ENCODE assay signal across 9 cellular contexts in genomic region chr20:64062276-64062595, GRCh38. TPM values are rescaled to one million over a fixed set of nuclear protein-coding genes. Genes with fewer than 3 reads are reported as not detected.
DNase-seq lines count a peak whose midpoint lies in the region; ATAC-seq and TF ChIP-seq lines count a peak whose summit lies in the region.
"Had no signal": no experiment of that assay in that cellular context is flagged by ENCODE, and none has a peak within 500 bp of the region (broad histone marks: within the 10 kb centered on the region; RNA-seq: fewer than 3 reads in every experiment).

No MANE protein-coding gene starts in this region.

- peaks cover 47% of the 10 kb centered on the region for H3K4me1 Mint-ChIP-seq in activated naive CD4-positive, alpha-beta T cell treated with anti-CD3 and anti-CD28 coated beads, Interleukin-2, amount 50 U/mL, for 24 hours

- H3K4ac ChIP-seq in mesenchymal stem cell (ENCODE audit: low read depth in 1 of 2, low read length in 2 of 2) = peak overlapping the region; percentile 76 to 88

- H3K27ac ChIP-seq in breast epithelium = peak overlapping the region; percentile 84 to 93
- H3K27ac ChIP-seq in mesenchymal stem cell (ENCODE audit: low read length, poor library complexity, severe bottlenecking) = no peak overlapping the region
- H3K27ac ChIP-seq in transverse colon = peak overlapping the region; percentile 76 to 88 (median 78)

- no peak for DNase-seq in activated naive CD4-positive, alpha-beta T cell treated with Interleukin-2 at 50 U/mL for 16 hours
- DNase-seq in breast epithelium (ENCODE audit: low spot score in 2 of 2) (no peak), mesenchymal stem cell (no peak), transverse colon (no peak), NCI-H2171 (lab: John Stamatoyannopoulos, UW) (no peak)

- no peaks in the 10 kb centered on the region for H3K9me3 Mint-ChIP-seq in activated naive CD4-positive, alpha-beta T cell treated with anti-CD3 and anti-CD28 coated beads, Interleukin-2, amount 50 U/mL, for 24 hours

- peak overlapping the region; percentile 93 for H3K9ac ChIP-seq in mesenchymal stem cell (ENCODE audit: low read length)

- no peak overlapping the region for H3K23ac ChIP-seq in mesenchymal stem cell (ENCODE audit: low read length in 2 of 2)

- H2BK5ac ChIP-seq in mesenchymal stem cell (ENCODE audit: low read depth, low read length, poor library complexity, severe bottlenecking) = no peak overlapping the region

- no peaks in the 10 kb centered on the region for H3K27me3 Mint-ChIP-seq in activated naive CD4-positive, alpha-beta T cell treated with anti-CD3 and anti-CD28 coated beads, Interleukin-2, amount 50 U/mL, for 24 hours

- H3K36me3 Mint-ChIP-seq in activated naive CD4-positive, alpha-beta T cell treated with anti-CD3 and anti-CD28 coated beads, Interleukin-2, amount 50 U/mL, for 24 hours = no peaks in the 10 kb centered on the region

- no peak overlapping the region for H2BK12ac ChIP-seq in mesenchymal stem cell (ENCODE audit: low read length in 2 of 2)

- TF ChIP-seq EP300 in transverse colon (IDR thresholded peaks at IDR 0.05; ENCODE audit: low read depth) = no peak

- H3K4me2 ChIP-seq in mesenchymal stem cell (ENCODE audit: low read length, poor library complexity, severe bottlenecking) = peak overlapping the region; percentile 74

- H3K27ac Mint-ChIP-seq in activated naive CD4-positive, alpha-beta T cell treated with anti-CD3 and anti-CD28 coated beads, Interleukin-2, amount 50 U/mL, for 24 hours = peak overlapping the region; percentile 23

- H3K4me3 Mint-ChIP-seq in activated naive CD4-positive, alpha-beta T cell treated with anti-CD3 and anti-CD28 coated beads, Interleukin-2, amount 50 U/mL, for 24 hours = no peak overlapping the region

- peak overlapping the region; percentile 99 for H4K8ac ChIP-seq in mesenchymal stem cell (ENCODE audit: low read length)

- no peak for TF ChIP-seq CTCF in breast epithelium (IDR thresholded peaks at IDR 0.05)
- TF ChIP-seq CTCF in transverse colon (IDR thresholded peaks at IDR 0.05) = no peak

- H3K36me3 ChIP-seq in breast epithelium (no peaks in the 10 kb centered on the region), mesenchymal stem cell (ENCODE audit: control insufficient read depth in 1 of 2, insufficient read depth in 2 of 2, low read depth in 1 of 2, low read length in 2 of 2) (peaks cover 0 to 5% of the 10 kb centered on the region in 2 experiments), transverse colon (no peaks in the 10 kb centered on the region)

- peak overlapping the region; percentile 89 to 90 for H3K18ac ChIP-seq in mesenchymal stem cell (ENCODE audit: low read depth in 1 of 2, low read length in 2 of 2)

- H3K79me1 ChIP-seq in mesenchymal stem cell (replicated peaks; ENCODE audit: low read length, poor library complexity, severe bottlenecking) = peaks cover 11% of the 10 kb centered on the region

- H3K4me3 ChIP-seq in breast epithelium (peak overlapping the region; percentile 89 to 100 (median 92)), mesenchymal stem cell (ENCODE audit: insufficient read depth in 1 of 2, low read depth in 1 of 2, low read length in 2 of 2) (peak overlapping the region; percentile 54 to 91), transverse colon (peak overlapping the region in 3 of 4 donors; percentile 60 to 73 (median 71))

- H2AK5ac ChIP-seq in mesenchymal stem cell (ENCODE audit: low read length, severe bottlenecking) = peak overlapping the region; percentile 65

- H2AFZ ChIP-seq in mesenchymal stem cell (ENCODE audit: low read depth, low read length) = peak overlapping the region; percentile 19

- TF ChIP-seq POLR2A in breast epithelium (IDR thresholded peaks at IDR 0.05) (no peak), transverse colon (IDR thresholded peaks at IDR 0.05) (no peak)

- WGBS in mesenchymal stem cell = 67% methylated on average over 5 of the region's 5 CpGs
- WGBS in transverse colon (ENCODE audit: low coverage in 1 of 2), 2 donors = 78% methylated on average over 4 of the region's 5 CpGs; no CpG with 5 or more reads in 1 of the 2 donors

- no peak overlapping the region for H2BK120ac ChIP-seq in mesenchymal stem cell (ENCODE audit: low read depth, low read length)

- peaks cover 0 to 4% of the 10 kb centered on the region in 2 donors for H3K27me3 ChIP-seq in breast epithelium
- H3K27me3 ChIP-seq in mesenchymal stem cell (ENCODE audit: control insufficient read depth in 1 of 2, insufficient read depth in 1 of 2, low read length in 2 of 2) = peaks cover 0 to 17% of the 10 kb centered on the region in 2 experiments
- peaks cover 8% of the 10 kb centered on the region for H3K27me3 ChIP-seq in transverse colon

- H3K9me3 ChIP-seq in breast epithelium (no peaks in the 10 kb centered on the region), mesenchymal stem cell (ENCODE audit: control insufficient read depth, low read length) (no peaks in the 10 kb centered on the region), transverse colon (no peaks in the 10 kb centered on the region)

- intact Hi-C loops in breast epithelium (cut with DNase I; ENCODE audit: low total_unique reads) = no loop called here
- intact Hi-C loops in transverse colon (cut with DNase I; ENCODE audit: low total_unique reads) = no loop called here

- no peak for ATAC-seq in HG02623 (IDR thresholded peaks at IDR 0.05; ENCODE audit: unreplicated experiment)
- no peak for ATAC-seq in GM18867 (IDR thresholded peaks at IDR 0.05; ENCODE audit: unreplicated experiment)

- H3K14ac ChIP-seq in mesenchymal stem cell (ENCODE audit: low read length in 2 of 2) = no peak overlapping the region

- H2BK15ac ChIP-seq in mesenchymal stem cell (ENCODE audit: low read depth, poor library complexity, severe bottlenecking) = no peak overlapping the region

- peak overlapping the region; percentile 87 for H4K91ac ChIP-seq in mesenchymal stem cell (ENCODE audit: low read length)

- H3K4me1 ChIP-seq in breast epithelium = peaks cover 6 to 15% of the 10 kb centered on the region in 2 donors
- H3K4me1 ChIP-seq in mesenchymal stem cell (ENCODE audit: control insufficient read depth, insufficient read depth, low read depth, low read length) = peaks cover 53% of the 10 kb centered on the region
- peaks cover 13 to 31% (median 20%) of the 10 kb centered on the region in 4 donors for H3K4me1 ChIP-seq in transverse colon

- in situ Hi-C loops in transverse colon (cut with MboI; ENCODE audit: low pct_ligation_motif_present in 1 of 4, low pct_unique_long_range_greater_than_20kb in 1 of 4, low sequenced_read_pairs in 3 of 4) = no loop called here

RNA-seq across cellular contexts. Expression of gene TCEA2, which starts 0.8 kb away (rescaled TPM):
- total RNA-seq in breast epithelium = 10 to 100 TPM; 23.9 to 39.4 (median 26.6) TPM
- polyA plus RNA-seq in mesenchymal stem cell (2013, experiment 1 of 2) = 57.9 TPM
- polyA plus RNA-seq in mesenchymal stem cell (2013, experiment 2 of 2) = 60.9 TPM
- 10 to 100 TPM in 3 of 4 donors, 1 to 10 TPM in 1; 5.6 to 94.3 (median 14.8) TPM for total RNA-seq in transverse colon

RNA-seq across cellular contexts. Expression of gene SOX18, which starts 12.8 kb away (rescaled TPM):
- total RNA-seq in breast epithelium (1 to 10 TPM; 1.8 to 8.8 (median 3.2) TPM), transverse colon (10 to 100 TPM in 1 of 4 donors, 1 to 10 TPM in 3; 1.8 to 14.2 (median 6.5) TPM)
- 0.33 TPM for polyA plus RNA-seq in mesenchymal stem cell (2013, experiment 1 of 2)
- 0.27 TPM for polyA plus RNA-seq in mesenchymal stem cell (2013, experiment 2 of 2)

RNA-seq across cellular contexts. Expression of gene RGS19, which starts 17.1 kb away (rescaled TPM):
- total RNA-seq in breast epithelium (10 to 100 TPM; 14.7 to 22.2 (median 16.4) TPM), transverse colon (10 to 100 TPM in 2 of 4 donors, 1 to 10 TPM in 1, not detected in 1; 5.5 to 37.4 (median 10.8) TPM)
- 11.6 TPM for polyA plus RNA-seq in mesenchymal stem cell (2013, experiment 1 of 2)
- 13.4 TPM for polyA plus RNA-seq in mesenchymal stem cell (2013, experiment 2 of 2)

RNA-seq across cellular contexts. Expression of gene OPRL1, which starts 17.6 kb away (rescaled TPM):
- total RNA-seq in breast epithelium = 1 to 10 TPM; 1.6 to 3.4 (median 2.3) TPM
- polyA plus RNA-seq in mesenchymal stem cell (2013, experiment 1 of 2) = 0.54 TPM
- polyA plus RNA-seq in mesenchymal stem cell (2013, experiment 2 of 2) = 0.40 TPM
- total RNA-seq in transverse colon = under 1 TPM in 2 of 4 donors, not detected in 2; 0.14 to 0.32 TPM

RNA-seq across cellular contexts. Expression of gene LKAAEAR1, which starts 22.0 kb away (rescaled TPM):
- total RNA-seq in breast epithelium (under 1 TPM in 1 of 3 donors, not detected in 2; 0.64 TPM), transverse colon (not detected)
- 0.08 TPM for polyA plus RNA-seq in mesenchymal stem cell (2013, experiment 1 of 2)
- not detected for polyA plus RNA-seq in mesenchymal stem cell (2013, experiment 2 of 2)
- total RNA-seq: pulmonary artery endothelial cell had no signal
